Comparison of ENCODE assay signal across 7 cellular contexts in genomic region chr16:46972429-46972970, GRCh38. TPM values are rescaled to one million over a fixed set of nuclear protein-coding genes. Genes with fewer than 3 reads are reported as not detected.
DNase-seq lines count a peak whose midpoint lies in the region; ATAC-seq and TF ChIP-seq lines count a peak whose summit lies in the region.

No MANE protein-coding gene starts in this region.

- intact Hi-C loops in Panc1 (cut with micrococcal nuclease; ENCODE audit: unreplicated experiment): no loop called here
- intact Hi-C loops in colonic mucosa (cut with DNase I): no loop called here
- intact Hi-C loops in vagina (cut with DNase I): no loop called here

- H3K4me2 ChIP-seq in mesenchymal stem cell (ENCODE audit: low read length, poor library complexity, severe bottlenecking): peak overlapping the region; percentile 81

- no peaks in the 10 kb centered on the region for H3K27me3 ChIP-seq in Panc1 (ENCODE audit: control insufficient read depth, insufficient read depth, low read length)
- H3K27me3 ChIP-seq in colonic mucosa: no peaks in the 10 kb centered on the region
- no peaks in the 10 kb centered on the region for H3K27me3 ChIP-seq in mesenchymal stem cell (ENCODE audit: control insufficient read depth in 1 of 2, insufficient read depth in 1 of 2, low read length in 2 of 2)
- no peaks in the 10 kb centered on the region for H3K27me3 ChIP-seq in vagina

- peaks cover 17% of the 10 kb centered on the region for H3K36me3 ChIP-seq in Panc1 (ENCODE audit: control insufficient read depth, insufficient read depth, low read length)
- peaks cover 19% of the 10 kb centered on the region for H3K36me3 ChIP-seq in colonic mucosa
- peaks cover 8 to 37% of the 10 kb centered on the region in 2 experiments for H3K36me3 ChIP-seq in mesenchymal stem cell (ENCODE audit: control insufficient read depth in 1 of 2, insufficient read depth in 2 of 2, low read depth in 1 of 2, low read length in 2 of 2)
- H3K36me3 ChIP-seq in vagina: peaks cover 0 to 27% of the 10 kb centered on the region in 2 donors

- H2BK5ac ChIP-seq in mesenchymal stem cell (ENCODE audit: low read depth, low read length, poor library complexity, severe bottlenecking): no peak overlapping the region

- CTCF ChIA-PET in Panc1 (lab: Charles Lee): no interaction called here

- ATAC-seq in HG02571 (IDR thresholded peaks at IDR 0.05; ENCODE audit: unreplicated experiment) (peak; percentile 13), Panc1 (peak; percentile 61)

- peak overlapping the region; percentile 86 for H2AK5ac ChIP-seq in mesenchymal stem cell (ENCODE audit: low read length, severe bottlenecking)

- peak overlapping the region in 1 of 2 experiments; percentile 90 for H3K18ac ChIP-seq in mesenchymal stem cell (ENCODE audit: low read depth in 1 of 2, low read length in 2 of 2)

- BruUV-seq in Panc1 (replicated peaks; lab: Mats Ljungman, UMichigan): no TSS peak

- H3K9ac ChIP-seq in colonic mucosa (ENCODE audit: low read depth in 2 of 2, low read length in 2 of 2) (peak overlapping the region; percentile 87 to 95), mesenchymal stem cell (ENCODE audit: low read length) (peak overlapping the region; percentile 97)

- in situ Hi-C loops in G401 (cut with HindIII; ENCODE audit: low sequenced_read_pairs) (no loop called here), Panc1 (cut with HindIII; ENCODE audit: low pct_unique_long_range_greater_than_20kb, low sequenced_read_pairs) (no loop called here)

- H3K23ac ChIP-seq in mesenchymal stem cell (ENCODE audit: low read length in 2 of 2): no peak overlapping the region

- POLR2A ChIA-PET in Panc1 (lab: Charles Lee): no interaction called here

- H3K79me1 ChIP-seq in mesenchymal stem cell (replicated peaks; ENCODE audit: low read length, poor library complexity, severe bottlenecking): peaks cover 4% of the 10 kb centered on the region

- peak overlapping the region; percentile 46 for H4K91ac ChIP-seq in mesenchymal stem cell (ENCODE audit: low read length)

- H3K14ac ChIP-seq in mesenchymal stem cell (ENCODE audit: low read length in 2 of 2): no peak overlapping the region

- TF ChIP-seq POLR2A in vagina (IDR thresholded peaks at IDR 0.05): no peak

- H2BK12ac ChIP-seq in mesenchymal stem cell (ENCODE audit: low read length in 2 of 2): no peak overlapping the region

- H3K9me3 ChIP-seq in Panc1 (ENCODE audit: control insufficient read depth, insufficient read depth, low read depth, low read length) (no peaks in the 10 kb centered on the region), colonic mucosa (no peaks in the 10 kb centered on the region), mesenchymal stem cell (ENCODE audit: control insufficient read depth, low read length) (no peaks in the 10 kb centered on the region), vagina (no peaks in the 10 kb centered on the region)

- TF ChIP-seq CTCF in Panc1 (IDR thresholded peaks at IDR 0.05): no peak
- TF ChIP-seq CTCF in colonic mucosa (IDR thresholded peaks at IDR 0.05): no peak
- TF ChIP-seq CTCF in vagina (IDR thresholded peaks at IDR 0.05): no peak

- no peak overlapping the region for H2BK120ac ChIP-seq in mesenchymal stem cell (ENCODE audit: low read depth, low read length)

- H4K8ac ChIP-seq in mesenchymal stem cell (ENCODE audit: low read length): peak overlapping the region; percentile 49

- H2AFZ ChIP-seq in mesenchymal stem cell (ENCODE audit: low read depth, low read length): no peak overlapping the region

- H3K4me1 ChIP-seq in Panc1 (ENCODE audit: control insufficient read depth, insufficient read depth, low read length) (peaks cover 17% of the 10 kb centered on the region), colonic mucosa (no peaks in the 10 kb centered on the region), mesenchymal stem cell (ENCODE audit: control insufficient read depth, insufficient read depth, low read depth, low read length) (peaks cover 3% of the 10 kb centered on the region), vagina (peaks cover 52% of the 10 kb centered on the region)

- H3K4ac ChIP-seq in mesenchymal stem cell (ENCODE audit: low read depth in 1 of 2, low read length in 2 of 2): peak overlapping the region; percentile 70

- DNase-seq in G401 (ENCODE audit: low spot score) (peak; percentile 44), Panc1 (ENCODE audit: low read depth, low spot score) (no peak), colonic mucosa (no peak), mesenchymal stem cell (peak; percentile 33), vagina (ENCODE audit: extremely low spot score in 2 of 2) (no peak)
- no peak for DNase-seq in activated CD8-positive, alpha-beta memory T cell treated with anti-CD3 and anti-CD28 coated beads for 24 hours

- H3K4me3 ChIP-seq in Panc1 (ENCODE audit: low read depth in 2 of 2, low read length in 2 of 2): peak overlapping the region; percentile 76 to 95
- H3K4me3 ChIP-seq in colonic mucosa: peak overlapping the region; percentile 88
- peak overlapping the region; percentile 83 to 95 for H3K4me3 ChIP-seq in mesenchymal stem cell (ENCODE audit: insufficient read depth in 1 of 2, low read depth in 1 of 2, low read length in 2 of 2)
- H3K4me3 ChIP-seq in vagina: peak overlapping the region; percentile 86 to 95

- H3K27ac ChIP-seq in Panc1 (ENCODE audit: low read length) (peak overlapping the region; percentile 91), colonic mucosa (peak overlapping the region; percentile 91), mesenchymal stem cell (ENCODE audit: low read length, poor library complexity, severe bottlenecking) (peak overlapping the region; percentile 68), vagina (peak overlapping the region; percentile 95)

- WGBS in mesenchymal stem cell: 10% methylated on average over 16 of the region's 20 CpGs

- H2BK15ac ChIP-seq in mesenchymal stem cell (ENCODE audit: low read depth, poor library complexity, severe bottlenecking): no peak overlapping the region

RNA-seq across cellular contexts. Expression of gene DNAJA2, which starts 1.0 kb away (rescaled TPM):
- total RNA-seq in G401 (2014; rRNA removed; shearing (Covaris generic)): 90.5 and 128 TPM in 2 replicates
- total RNA-seq in Panc1 (2021; ENCODE audit: unreplicated experiment) (49.4 TPM), colonic mucosa (10 to 100 TPM; 58.2 to 70.4 TPM), vagina (38.3 TPM)
- 46.4 TPM for polyA plus RNA-seq in Panc1 (2012; ENCODE audit: insufficient read length)
- polyA plus RNA-seq in mesenchymal stem cell (2013, experiment 1 of 2): 34.0 TPM
- 34.4 TPM for polyA plus RNA-seq in mesenchymal stem cell (2013, experiment 2 of 2)

Comparison
In these comparisons a context has a peak if more than half of its experiments do, and no peak if none do; other contexts are left out.
1. DNase-seq: peak in G401 (single experiment) and mesenchymal stem cell (single experiment); none in Panc1 (single experiment), colonic mucosa (single experiment), vagina (0 of 2) and activated CD8-positive, alpha-beta memory T cell treated with anti-CD3 and anti-CD28 coated beads for 24 hours (single experiment).
2. Peak in every context shown above with its lines, with median percentiles within 50 percentile points of each other: H3K27ac ChIP-seq and H3K4me3 ChIP-seq.